ENCODE assay signal across 28 cellular contexts in genomic region chr11:92451081-92451480, GRCh38.
"Had no signal": no experiment of that assay in that cellular context is flagged by ENCODE, and none has a peak within 500 bp of the region (broad histone marks: within the 10 kb centered on the region; RNA-seq: fewer than 3 reads in every experiment).

No MANE protein-coding gene starts in this region.

- DNase-seq: colonic mucosa; cortex of kidney; dermis blood vessel endothelial cell; dorsolateral prefrontal cortex; effector CD4-positive, alpha-beta T cell; effector CD8-positive, alpha-beta T cell; effector memory CD4-positive, alpha-beta T cell; effector memory CD8-positive, alpha-beta T cell; erythroblast; esophagus squamous epithelium; foreskin fibroblast; foreskin keratinocyte; foreskin melanocyte; gastrocnemius medialis; glutamatergic neuron; head of caudate nucleus; heart left ventricle; heart right ventricle had no signal

- H3K36me3 ChIP-seq: colonic mucosa, esophagus muscularis mucosa, esophagus squamous epithelium, gastrocnemius medialis, gastroesophageal sphincter, heart left ventricle, heart right ventricle had no signal

- H3K27ac ChIP-seq: colonic mucosa, coronary artery, dorsolateral prefrontal cortex, epithelial cell of prostate, esophagus muscularis mucosa, esophagus squamous epithelium, foreskin keratinocyte, gastrocnemius medialis, gastroesophageal sphincter, heart left ventricle, heart right ventricle had no signal

- H3K4me3 Mint-ChIP-seq: dendritic cell treated with granulocyte-macrophage colony-stimulating factor and Interleukin-4, amounts not matched to agents 40 ng/mL and 50 ng/mL, for 4 days; effector memory CD8-positive, alpha-beta T cell had no signal

- H3K27me3 Mint-ChIP-seq: dendritic cell treated with granulocyte-macrophage colony-stimulating factor and Interleukin-4, amounts not matched to agents 40 ng/mL and 50 ng/mL, for 4 days; effector memory CD8-positive, alpha-beta T cell had no signal

- ATAC-seq: effector memory CD8-positive, alpha-beta T cell; esophagus mucosa; foreskin keratinocyte; gastrocnemius medialis; gastroesophageal sphincter; heart left ventricle; heart right ventricle had no signal

- H3K27ac Mint-ChIP-seq: dendritic cell treated with granulocyte-macrophage colony-stimulating factor and Interleukin-4, amounts not matched to agents 40 ng/mL and 50 ng/mL, for 4 days; effector memory CD8-positive, alpha-beta T cell had no signal

- H3K4me3 ChIP-seq: colonic mucosa, coronary artery, dorsolateral prefrontal cortex, esophagus muscularis mucosa, esophagus squamous epithelium, gastrocnemius medialis, gastroesophageal sphincter, heart left ventricle, heart right ventricle had no signal

- H3K9me3 Mint-ChIP-seq: effector memory CD8-positive, alpha-beta T cell had no signal

- H3K27me3 ChIP-seq: colonic mucosa, dorsolateral prefrontal cortex, esophagus muscularis mucosa, esophagus squamous epithelium, foreskin keratinocyte, gastrocnemius medialis, gastroesophageal sphincter, heart left ventricle, heart right ventricle had no signal

- H3K9me3 ChIP-seq: colonic mucosa, esophagus muscularis mucosa, esophagus squamous epithelium, gastrocnemius medialis, gastroesophageal sphincter, heart left ventricle, heart right ventricle had no signal

- FAIRE-seq: colon, endometrium, endothelial cell of umbilical vein, frontal cortex had no signal

- H3K4me1 ChIP-seq: colonic mucosa, esophagus muscularis mucosa, gastrocnemius medialis, gastroesophageal sphincter, heart left ventricle, heart right ventricle had no signal
